Comparison of ENCODE assay signal across 7 cellular contexts in genomic region chr20:39112196-39112743, GRCh38.
DNase-seq lines count a peak whose midpoint lies in the region; ATAC-seq and TF ChIP-seq lines count a peak whose summit lies in the region.

No MANE protein-coding gene starts in this region.

- no peaks in the 10 kb centered on the region for H3K36me3 ChIP-seq in right lobe of liver

- no peak overlapping the region for H3K4me3 Mint-ChIP-seq in T-helper 17 cell

- no peak overlapping the region for H3K27ac ChIP-seq in right lobe of liver

- DNase-seq in ELR (ENCODE audit: low read depth) (peak; percentile 68), NCI-H748 treated with DMSO at 0.1 percent for 48 hours (lab: John Stamatoyannopoulos, UW) (peak; percentile 65), choroid plexus epithelial cell (ENCODE audit: low read depth) (peak; percentile 62), right lobe of liver (peak in 2 of 3 donors; percentile 47 to 52), T-helper 17 cell (no peak)

- peaks cover 6% of the 10 kb centered on the region for H3K36me3 Mint-ChIP-seq in T-helper 17 cell (ENCODE audit: low read depth)

- peaks cover 7% of the 10 kb centered on the region for H3K4me1 Mint-ChIP-seq in T-helper 17 cell

- H3K27me3 ChIP-seq in right lobe of liver, result no peaks in the 10 kb centered on the region

- ATAC-seq in HG02885 (IDR thresholded peaks at IDR 0.05; ENCODE audit: poor library complexity, unreplicated experiment) (peak; percentile 49), right lobe of liver (peak; percentile 86 to 96 (median 88)), T-helper 17 cell (no peak), HG02884 (IDR thresholded peaks at IDR 0.05; ENCODE audit: unreplicated experiment) (no peak)

- TF ChIP-seq POLR2A in right lobe of liver (IDR thresholded peaks at IDR 0.05), result no peak

- no peak overlapping the region for H3K27ac Mint-ChIP-seq in T-helper 17 cell

- intact Hi-C loops in right lobe of liver (cut with DNase I), result no loop called here

- no peaks in the 10 kb centered on the region for H3K9me3 ChIP-seq in right lobe of liver
- H3K9me3 ChIP-seq in T-helper 17 cell (ENCODE audit: control insufficient read depth, low read length, poor library complexity, severe bottlenecking), result no peaks in the 10 kb centered on the region

- H3K4me3 ChIP-seq in choroid plexus epithelial cell (ENCODE audit: low read depth, low read length), result no peak overlapping the region
- no peak overlapping the region for H3K4me3 ChIP-seq in right lobe of liver

- WGBS in right lobe of liver (ENCODE audit: insufficient coverage, low coverage, low lambda C conversion rate, missing lambda C conversion rate), result 27% methylated on average over 8 of the region's 8 CpGs

- TF ChIP-seq CTCF in choroid plexus epithelial cell (conservative IDR thresholded peaks at IDR 0.05; ENCODE audit: low read depth, low read length), result peak; percentile 70
- peak; percentile 56 to 72 (median 68) for TF ChIP-seq CTCF in right lobe of liver (IDR thresholded peaks at IDR 0.05)

- H3K4me1 ChIP-seq in right lobe of liver, result no peaks in the 10 kb centered on the region

- H3K27me3 Mint-ChIP-seq in T-helper 17 cell, result peaks cover 61% of the 10 kb centered on the region

Comparison
In these comparisons a context has a peak if more than half of its experiments do, and no peak if none do; other contexts are left out.
1. DNase-seq: peak in ELR (single experiment), NCI-H748 treated with DMSO at 0.1 percent for 48 hours (single experiment), choroid plexus epithelial cell (single experiment) and right lobe of liver (2 of 3); none in T-helper 17 cell (0 of 3).
2. ATAC-seq: peak in HG02885 (single experiment) and right lobe of liver (4 of 4); none in T-helper 17 cell (single experiment) and HG02884 (single experiment).